In the genomic region with DNA sequence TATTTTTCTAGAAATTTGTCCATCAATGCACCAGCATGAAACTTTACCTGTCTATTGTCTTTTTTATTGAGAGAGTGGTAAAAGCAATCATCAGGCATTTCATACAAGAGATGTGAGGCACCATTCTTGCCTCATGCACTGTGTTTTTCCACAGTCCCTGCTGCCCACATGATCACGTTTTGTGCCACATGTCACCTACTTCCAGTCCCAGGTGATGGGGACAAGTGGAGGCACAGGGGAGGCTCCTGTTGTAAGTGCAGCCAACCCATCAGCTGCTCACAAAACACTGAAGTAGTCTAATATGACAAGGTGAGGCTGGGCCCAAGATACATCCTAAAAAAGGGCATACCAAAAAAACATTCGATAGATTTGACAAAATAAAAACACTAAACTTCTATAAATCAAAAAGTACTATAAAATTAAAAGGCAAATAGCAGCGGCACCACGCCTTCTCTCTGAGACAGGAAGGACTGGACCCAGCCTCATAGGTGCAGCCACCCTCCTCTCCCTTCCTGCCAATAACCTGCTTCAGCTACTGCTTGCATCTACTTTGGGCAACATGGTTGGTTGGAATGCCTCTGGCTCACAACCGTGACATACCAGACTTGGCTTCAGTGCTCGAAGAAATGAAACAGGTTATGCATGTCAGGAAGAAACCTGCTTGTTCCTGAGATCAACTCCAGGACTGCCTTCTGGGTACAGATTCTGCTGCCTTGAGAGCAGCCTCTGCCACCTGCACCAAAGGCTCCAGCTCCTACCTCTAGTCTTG, we compare ENCODE assay signal across 17 cellular contexts. TPM values are rescaled to one million over a fixed set of nuclear protein-coding genes. Genes with fewer than 3 reads are reported as not detected.
DNase-seq lines count a peak whose midpoint lies in the region; ATAC-seq and TF ChIP-seq lines count a peak whose summit lies in the region.
"Had no signal": no experiment of that assay in that cellular context is flagged by ENCODE, and none has a peak within 500 bp of the region (broad histone marks: within the 10 kb centered on the region; RNA-seq: fewer than 3 reads in every experiment).

No MANE protein-coding gene starts in this region.

- H3K27me3 Mint-ChIP-seq in activated CD4-positive, alpha-beta T cell treated with anti-CD3 and anti-CD28 coated beads, Interleukin-2, amount 10 ng/mL, durations not matched to agents 7 days and 5 days, result peaks cover 4% of the 10 kb centered on the region
- H3K27me3 Mint-ChIP-seq: naive thymus-derived CD4-positive, alpha-beta T cell; progenitor cell of endocrine pancreas had no signal

- peak overlapping the region; percentile 13 for H3K27ac ChIP-seq in epithelial cell of prostate
- H3K27ac ChIP-seq in brain microvascular endothelial cell, result no peak overlapping the region
- H3K27ac ChIP-seq: ascending aorta had no signal

- peak overlapping the region; percentile 27 for H3K27ac Mint-ChIP-seq in activated CD4-positive, alpha-beta T cell treated with anti-CD3 and anti-CD28 coated beads, Interleukin-2, amount 10 ng/mL, durations not matched to agents 7 days and 5 days
- H3K27ac Mint-ChIP-seq in stimulated activated effector memory CD8-positive, alpha-beta T cell treated with anti-CD3 and anti-CD28 coated beads, Interleukin-12 subunit alpha, Interleukin-12 subunit beta, amount 100 ng/mL, for 72 hours, result peak overlapping the region; percentile 63
- H3K27ac Mint-ChIP-seq: progenitor cell of endocrine pancreas had no signal

- no peak for DNase-seq in activated CD4-positive, alpha-beta T cell treated with anti-CD3 and anti-CD28 coated beads, Interleukin-2, amount 10 ng/mL, durations not matched to agents 7 days and 5 days
- DNase-seq in activated CD4-positive, alpha-beta T cell treated with anti-CD3 and anti-CD28 coated beads, Interleukin-2, amount 50 U/mL, for 4 hours, result no peak
- DNase-seq in NCI-H69 (lab: John Stamatoyannopoulos, UW) (peak; percentile 37), epithelial cell of prostate (ENCODE audit: low read depth, low spot score) (peak; percentile 46), brain microvascular endothelial cell (no peak), EL (no peak)
- DNase-seq in stimulated activated effector memory CD8-positive, alpha-beta T cell treated with anti-CD3 and anti-CD28 coated beads, Interleukin-12 subunit alpha, Interleukin-12 subunit beta, amount 100 ng/mL, for 72 hours (ENCODE audit: low spot score in 2 of 2), result no peak
- DNase-seq: cortex of kidney; naive thymus-derived CD4-positive, alpha-beta T cell; NCI-H1930; NCI-H82; substantia nigra had no signal

- H3K36me3 ChIP-seq in brain microvascular endothelial cell (replicated peaks), result peaks cover 21% of the 10 kb centered on the region

- H3K36me3 Mint-ChIP-seq in activated CD4-positive, alpha-beta T cell treated with anti-CD3 and anti-CD28 coated beads, Interleukin-2, amount 10 ng/mL, durations not matched to agents 7 days and 5 days (ENCODE audit: low read depth), result peaks cover 30% of the 10 kb centered on the region
- peaks cover 59% of the 10 kb centered on the region for H3K36me3 Mint-ChIP-seq in stimulated activated effector memory CD8-positive, alpha-beta T cell treated with anti-CD3 and anti-CD28 coated beads, Interleukin-12 subunit alpha, Interleukin-12 subunit beta, amount 100 ng/mL, for 72 hours

- H3K27me3 ChIP-seq in brain microvascular endothelial cell (replicated peaks), result no peaks in the 10 kb centered on the region
- H3K27me3 ChIP-seq: ascending aorta had no signal

- ATAC-seq in stimulated activated effector memory CD8-positive, alpha-beta T cell treated with anti-CD3 and anti-CD28 coated beads, Interleukin-12 subunit alpha, Interleukin-12 subunit beta, amount 100 ng/mL, for 72 hours, result no peak
- ATAC-seq in GM21447 (IDR thresholded peaks at IDR 0.05; ENCODE audit: unreplicated experiment), result no peak
- ATAC-seq: activated CD4-positive, CD25-positive, alpha-beta regulatory T cell treated with anti-CD3 and anti-CD28 coated beads, Interleukin-2, amount 50 U/mL, for 24 hours; naive thymus-derived CD4-positive, alpha-beta T cell had no signal

- POLR2A ChIA-PET in activated CD4-positive, alpha-beta T cell treated with anti-CD3 and anti-CD28 coated beads, Interleukin-2, amount 10 ng/mL, durations not matched to agents 7 days and 5 days (lab: Charles Lee), result no interaction called here

- peak overlapping the region; percentile 82 for H3K4me3 Mint-ChIP-seq in activated CD4-positive, alpha-beta T cell treated with anti-CD3 and anti-CD28 coated beads, Interleukin-2, amount 10 ng/mL, durations not matched to agents 7 days and 5 days
- peak overlapping the region; percentile 75 for H3K4me3 Mint-ChIP-seq in stimulated activated effector memory CD8-positive, alpha-beta T cell treated with anti-CD3 and anti-CD28 coated beads, Interleukin-12 subunit alpha, Interleukin-12 subunit beta, amount 100 ng/mL, for 72 hours

- no peaks in the 10 kb centered on the region for H3K9me3 Mint-ChIP-seq in activated CD4-positive, alpha-beta T cell treated with anti-CD3 and anti-CD28 coated beads, Interleukin-2, amount 10 ng/mL, durations not matched to agents 7 days and 5 days
- H3K9me3 Mint-ChIP-seq in stimulated activated effector memory CD8-positive, alpha-beta T cell treated with anti-CD3 and anti-CD28 coated beads, Interleukin-12 subunit alpha, Interleukin-12 subunit beta, amount 100 ng/mL, for 72 hours, result no peaks in the 10 kb centered on the region
- H3K9me3 Mint-ChIP-seq: naive thymus-derived CD4-positive, alpha-beta T cell had no signal

- in situ Hi-C loops in brain microvascular endothelial cell (cut with HindIII; ENCODE audit: low pct_ligation_motif_present, low sequenced_read_pairs), result no loop called here

- CTCF ChIA-PET in activated CD4-positive, alpha-beta T cell treated with anti-CD3 and anti-CD28 coated beads, Interleukin-2, amount 10 ng/mL, durations not matched to agents 7 days and 5 days (lab: Charles Lee), result interaction anchor here (0.6 to 1.3 kb wide), 4 partner anchors 10 to 115 kb away, joined by 3 to 5 read pairs (median 3); no protein-coding TSS in a partner anchor

- H3K4me1 Mint-ChIP-seq in activated CD4-positive, alpha-beta T cell treated with anti-CD3 and anti-CD28 coated beads, Interleukin-2, amount 10 ng/mL, durations not matched to agents 7 days and 5 days, result peaks cover 35% of the 10 kb centered on the region
- H3K4me1 Mint-ChIP-seq in stimulated activated effector memory CD8-positive, alpha-beta T cell treated with anti-CD3 and anti-CD28 coated beads, Interleukin-12 subunit alpha, Interleukin-12 subunit beta, amount 100 ng/mL, for 72 hours, result peaks cover 33% of the 10 kb centered on the region

- no peak overlapping the region for H3K4me3 ChIP-seq in brain microvascular endothelial cell (ENCODE audit: low read depth, low read length)
- H3K4me3 ChIP-seq: ascending aorta, lung had no signal

- no peak for TF ChIP-seq CTCF in brain microvascular endothelial cell (IDR thresholded peaks at IDR 0.05; ENCODE audit: low read depth, low read length, missing control alignments)

RNA-seq across cellular contexts. Expression of a gene that starts 2.3 kb away (rescaled TPM):
- total RNA-seq in activated CD4-positive, alpha-beta T cell treated with anti-CD3 and anti-CD28 coated beads, Interleukin-2, amount 10 ng/mL, durations not matched to agents 7 days and 5 days, result 10 to 100 TPM; 14.9 to 16.5 TPM

RNA-seq across cellular contexts. Expression of a gene that starts 52.3 kb away (rescaled TPM):
- total RNA-seq in activated CD4-positive, alpha-beta T cell treated with anti-CD3 and anti-CD28 coated beads, Interleukin-2, amount 10 ng/mL, durations not matched to agents 7 days and 5 days, result under 1 TPM; 0.12 TPM

Comparison
In these comparisons a context has a peak if more than half of its experiments do, and no peak if none do; other contexts are left out.
1. DNase-seq: peak in NCI-H69 (single experiment) and epithelial cell of prostate (single experiment); none in activated CD4-positive, alpha-beta T cell treated with anti-CD3 and anti-CD28 coated beads, Interleukin-2, amount 10 ng/mL, durations not matched to agents 7 days and 5 days (single experiment), activated CD4-positive, alpha-beta T cell treated with anti-CD3 and anti-CD28 coated beads, Interleukin-2, amount 50 U/mL, for 4 hours (0 of 2), stimulated activated effector memory CD8-positive, alpha-beta T cell treated with anti-CD3 and anti-CD28 coated beads, Interleukin-12 subunit alpha, Interleukin-12 subunit beta, amount 100 ng/mL, for 72 hours (0 of 2), brain microvascular endothelial cell (single experiment) and EL (single experiment).